13 cellular contexts compared by ENCODE assay signal in genomic region chr1:246602194-246602593, GRCh38. TPM values are rescaled to one million over a fixed set of nuclear protein-coding genes. Genes with fewer than 3 reads are reported as not detected.
DNase-seq lines count a peak whose midpoint lies in the region; ATAC-seq, FAIRE-seq and TF ChIP-seq lines count a peak whose summit lies in the region.
"Had no signal": no experiment of that assay in that cellular context is flagged by ENCODE, and none has a peak within 500 bp of the region (broad histone marks: within the 10 kb centered on the region; RNA-seq: fewer than 3 reads in every experiment).

No MANE protein-coding gene starts in this region.

- no peak for DNase-seq in activated naive CD4-positive, alpha-beta T cell treated with anti-CD3 and anti-CD28 coated beads, Interleukin-2, amount 10 ng/mL, durations not matched to agents 7 days and 5 days
- DNase-seq in activated naive CD4-positive, alpha-beta T cell treated with Interleukin-2 at 50 U/mL for 16 hours = no peak
- DNase-seq in NCI-H524 (lab: John Stamatoyannopoulos, UW) (peak; percentile 32 to 81), astrocyte of the spinal cord (ENCODE audit: low read depth, low spot score) (peak; percentile 30), frontal cortex (ENCODE audit: low spot score in 2 of 2) (no peak)
- peak; percentile 17 for DNase-seq in stimulated activated naive CD8-positive, alpha-beta T cell treated with anti-CD3 and anti-CD28 coated beads, Interleukin-15, Interleukin-2, amounts not matched to agents 100 U/mL and 50 U/mL, for 24 hours
- DNase-seq: colonic mucosa, GDM1, right lobe of liver, upper lobe of left lung had no signal

- peaks cover 28% of the 10 kb centered on the region for H3K36me3 Mint-ChIP-seq in activated naive CD4-positive, alpha-beta T cell treated with anti-CD3 and anti-CD28 coated beads, Interleukin-2, amount 10 ng/mL, durations not matched to agents 7 days and 5 days

- in situ Hi-C loops in astrocyte of the spinal cord (cut with HindIII; ENCODE audit: low sequenced_read_pairs) = no loop called here

- peak; percentile 92 for ATAC-seq in stimulated activated naive CD8-positive, alpha-beta T cell treated with anti-CD3 and anti-CD28 coated beads, Interleukin-15, Interleukin-2, amounts not matched to agents 100 U/mL and 50 U/mL, for 24 hours
- ATAC-seq in HG03457 (IDR thresholded peaks at IDR 0.05; ENCODE audit: unreplicated experiment) (no peak), HG03565 (IDR thresholded peaks at IDR 0.05; ENCODE audit: unreplicated experiment) (no peak)
- ATAC-seq: right lobe of liver had no signal

- H3K4me3 ChIP-seq in astrocyte of the spinal cord (ENCODE audit: low read depth, low read length) = no peak overlapping the region
- H3K4me3 ChIP-seq: colonic mucosa, right lobe of liver, upper lobe of left lung had no signal

- CTCF ChIA-PET in activated naive CD4-positive, alpha-beta T cell treated with anti-CD3 and anti-CD28 coated beads, Interleukin-2, amount 10 ng/mL, durations not matched to agents 7 days and 5 days (lab: Charles Lee) = no interaction called here

- no peak for TF ChIP-seq CTCF in astrocyte of the spinal cord (IDR thresholded peaks at IDR 0.05; ENCODE audit: low read depth, low read length)

- peaks cover 2% of the 10 kb centered on the region for H3K9me3 Mint-ChIP-seq in activated naive CD4-positive, alpha-beta T cell treated with anti-CD3 and anti-CD28 coated beads, Interleukin-2, amount 10 ng/mL, durations not matched to agents 7 days and 5 days

- peaks cover 22% of the 10 kb centered on the region for H3K4me1 Mint-ChIP-seq in activated naive CD4-positive, alpha-beta T cell treated with anti-CD3 and anti-CD28 coated beads, Interleukin-2, amount 10 ng/mL, durations not matched to agents 7 days and 5 days

- peak overlapping the region; percentile 65 for H3K27ac Mint-ChIP-seq in activated naive CD4-positive, alpha-beta T cell treated with anti-CD3 and anti-CD28 coated beads, Interleukin-2, amount 10 ng/mL, durations not matched to agents 7 days and 5 days

- no peaks in the 10 kb centered on the region for H3K27me3 Mint-ChIP-seq in activated naive CD4-positive, alpha-beta T cell treated with anti-CD3 and anti-CD28 coated beads, Interleukin-2, amount 10 ng/mL, durations not matched to agents 7 days and 5 days

- FAIRE-seq in frontal cortex (lab: Jason Lieb, UNC) = no peak
- FAIRE-seq: RCC 7860 had no signal

- H3K4me3 Mint-ChIP-seq in activated naive CD4-positive, alpha-beta T cell treated with anti-CD3 and anti-CD28 coated beads, Interleukin-2, amount 10 ng/mL, durations not matched to agents 7 days and 5 days = no peak overlapping the region

RNA-seq across cellular contexts. Expression of gene CNST, which starts 35.9 kb away (rescaled TPM):
- total RNA-seq in frontal cortex = 34.2 TPM

RNA-seq across cellular contexts. Expression of gene TFB2M, which starts 36.1 kb away (rescaled TPM):
- 22.0 TPM for total RNA-seq in frontal cortex

Comparison
In these comparisons a context has a peak if more than half of its experiments do, and no peak if none do; other contexts are left out.
1. DNase-seq: peak in NCI-H524 (2 of 2), astrocyte of the spinal cord (single experiment) and stimulated activated naive CD8-positive, alpha-beta T cell treated with anti-CD3 and anti-CD28 coated beads, Interleukin-15, Interleukin-2, amounts not matched to agents 100 U/mL and 50 U/mL, for 24 hours (single experiment); none in activated naive CD4-positive, alpha-beta T cell treated with anti-CD3 and anti-CD28 coated beads, Interleukin-2, amount 10 ng/mL, durations not matched to agents 7 days and 5 days (single experiment), activated naive CD4-positive, alpha-beta T cell treated with Interleukin-2 at 50 U/mL for 16 hours (single experiment) and frontal cortex (0 of 2).